ENCODE assay signal across 12 cellular contexts in genomic region chr2:149860276-149860921, GRCh38.
DNase-seq lines count a peak whose midpoint lies in the region; ATAC-seq and TF ChIP-seq lines count a peak whose summit lies in the region.
"Had no signal": no experiment of that assay in that cellular context is flagged by ENCODE, and none has a peak within 500 bp of the region (broad histone marks: within the 10 kb centered on the region; RNA-seq: fewer than 3 reads in every experiment).

No MANE protein-coding gene starts in this region.

- no peak overlapping the region for H3K9ac ChIP-seq in PC-3 (ENCODE audit: low read length)

- WGBS in psoas muscle, 3 donors = 63 to 70% (median 66%) methylated on average over 3 of the region's 3 CpGs

- H3K4me1 ChIP-seq in PC-3 (ENCODE audit: insufficient read depth, low read length) (peaks cover 32% of the 10 kb centered on the region), psoas muscle (no peaks in the 10 kb centered on the region)
- H3K4me1 ChIP-seq: Peyer's patch, upper lobe of right lung had no signal

- POLR2A ChIA-PET in PC-3 (lab: Charles Lee; ENCODE audit: unreplicated experiment) = no interaction called here

- H3K79me2 ChIP-seq in PC-3 (ENCODE audit: low read length) = no peaks in the 10 kb centered on the region

- no peak overlapping the region for H3K4me3 ChIP-seq in PC-3 (ENCODE audit: low read length)
- no peak overlapping the region for H3K4me3 ChIP-seq in fibroblast of villous mesenchyme (ENCODE audit: low read depth, low read length)
- H3K4me3 ChIP-seq in psoas muscle = no peak overlapping the region
- H3K4me3 ChIP-seq: esophagus muscularis mucosa, Peyer's patch, upper lobe of right lung had no signal

- H3K9me3 ChIP-seq in PC-3 (ENCODE audit: low read length) (no peaks in the 10 kb centered on the region), psoas muscle (peaks cover 4% of the 10 kb centered on the region)
- H3K9me3 ChIP-seq: esophagus muscularis mucosa, Peyer's patch, upper lobe of right lung had no signal

- intact Hi-C loops in PC-3 (cut with micrococcal nuclease) = no loop called here
- intact Hi-C loops in psoas muscle (cut with DNase I) = no loop called here

- BruUV-seq in PC-3 (replicated peaks; lab: Mats Ljungman, UMichigan) = no TSS peak

- ATAC-seq in PC-3 (no peak), psoas muscle (peak in 2 of 4 donors; percentile 40 to 49), GM19397 (IDR thresholded peaks at IDR 0.05; ENCODE audit: unreplicated experiment) (no peak), GM19324 (IDR thresholded peaks at IDR 0.05; ENCODE audit: low FRiP score, unreplicated experiment) (no peak)
- ATAC-seq: upper lobe of right lung had no signal

- H3K27ac ChIP-seq in PC-3 (ENCODE audit: low read length) (peak overlapping the region; percentile 41; the same call in 1 of the 2 replicates), psoas muscle (peak overlapping the region; percentile 9)
- H3K27ac ChIP-seq: esophagus muscularis mucosa, upper lobe of right lung had no signal

- H2AFZ ChIP-seq in PC-3 (ENCODE audit: low read length) = no peak overlapping the region

- no peaks in the 10 kb centered on the region for H3K27me3 ChIP-seq in PC-3 (ENCODE audit: low read length)
- no peaks in the 10 kb centered on the region for H3K27me3 ChIP-seq in psoas muscle (ENCODE audit: insufficient read depth in 3 of 3, low read length in 2 of 3)
- H3K27me3 ChIP-seq: esophagus muscularis mucosa, Peyer's patch, upper lobe of right lung had no signal

- TF ChIP-seq CTCF in PC-3 (conservative IDR thresholded peaks at IDR 0.05; ENCODE audit: low read depth, low read length) = no peak
- no peak for TF ChIP-seq CTCF in fibroblast of villous mesenchyme (IDR thresholded peaks at IDR 0.05; ENCODE audit: insufficient read depth, low read depth, low read length)
- TF ChIP-seq CTCF in psoas muscle (IDR thresholded peaks at IDR 0.05) = no peak

- no peaks in the 10 kb centered on the region for H3F3A ChIP-seq in PC-3 (ENCODE audit: low read length, unreplicated experiment)

- CTCF ChIA-PET in PC-3 (lab: Charles Lee) = no interaction called here

- no peaks in the 10 kb centered on the region for H3K9me2 ChIP-seq in PC-3 (replicated peaks; ENCODE audit: low read length)

- no peaks in the 10 kb centered on the region for H4K20me1 ChIP-seq in PC-3 (ENCODE audit: low read length)

- H3K36me3 ChIP-seq in PC-3 (ENCODE audit: low read depth, low read length) (no peaks in the 10 kb centered on the region), psoas muscle (ENCODE audit: insufficient read depth in 1 of 2, low read depth in 1 of 2) (no peaks in the 10 kb centered on the region)
- H3K36me3 ChIP-seq: esophagus muscularis mucosa, Peyer's patch, upper lobe of right lung had no signal

- peak; percentile 31 for DNase-seq in DMS79 (lab: John Stamatoyannopoulos, UW)
- peak; percentile 20 for DNase-seq in PC-3
- DNase-seq in fibroblast of villous mesenchyme (ENCODE audit: low read depth) = peak; percentile 94
- peak; percentile 19 to 49 for DNase-seq in psoas muscle
- no peak for DNase-seq in NK-92 (lab: John Stamatoyannopoulos, UW; ENCODE audit: unreplicated experiment)
- no peak for DNase-seq in iPS-NIHi11 (ENCODE audit: low spot score)
- DNase-seq: Peyer's patch; stimulated activated CD4-positive, alpha-beta T cell treated with anti-CD3 and anti-CD28 coated beads, Interleukin-4, amount 100 ng/mL, for 1 hour; upper lobe of right lung had no signal

- H3K4me2 ChIP-seq in PC-3 (ENCODE audit: low read length) = no peak overlapping the region

Comparison
In these comparisons a context has a peak if more than half of its experiments do, and no peak if none do; other contexts are left out.
1. DNase-seq: peak in DMS79 (single experiment), PC-3 (single experiment), fibroblast of villous mesenchyme (single experiment) and psoas muscle (2 of 2); none in NK-92 (single experiment) and iPS-NIHi11 (single experiment).